Comparison of ENCODE assay signal across 23 cellular contexts in genomic region chr15:69898243-69898642, GRCh38.
"Had no signal": no experiment of that assay in that cellular context is flagged by ENCODE, and none has a peak within 500 bp of the region (broad histone marks: within the 10 kb centered on the region; RNA-seq: fewer than 3 reads in every experiment).

No MANE protein-coding gene starts in this region.

- H3K9me3 ChIP-seq: colonic mucosa, esophagus muscularis mucosa, ovary, right lobe of liver, thoracic aorta, tibial nerve, upper lobe of left lung had no signal

- H3K27me3 ChIP-seq: colonic mucosa, ovary, right lobe of liver, tibial nerve, upper lobe of left lung had no signal

- H3K4me1 ChIP-seq: colonic mucosa, right lobe of liver had no signal

- DNase-seq: colonic mucosa; effector CD8-positive, alpha-beta T cell; endodermal cell; foreskin melanocyte; natural killer cell; occipital lobe; ovary; posterior cingulate gyrus; retina; right lobe of liver; small intestine; stimulated activated CD4-positive, alpha-beta T cell treated with anti-CD3 and anti-CD28 coated beads, Interleukin-15, amount 100 ng/mL, for 24 hours; stimulated activated CD4-positive, alpha-beta T cell treated with anti-CD3 and anti-CD28 coated beads, Interleukin-2, amount 100 ng/mL, for 48 hours; stimulated activated naive B cell treated with anti-CD40 and anti-IgM and Interleukin-4, amounts not matched to agents 10 μg/mL and 1 μg/mL and 100 μg/mL, for 72 hours; upper lobe of left lung had no signal

- ATAC-seq: left lobe of liver; natural killer cell; right lobe of liver; stimulated activated naive B cell treated with anti-CD40 and anti-IgM and Interleukin-4, amounts not matched to agents 10 μg/mL and 1 μg/mL and 100 μg/mL, for 72 hours had no signal

- H3K4me3 ChIP-seq: colonic mucosa, esophagus muscularis mucosa, lung, ovary, right lobe of liver, thoracic aorta, tibial nerve, upper lobe of left lung had no signal

- H3K36me3 ChIP-seq: colonic mucosa, esophagus muscularis mucosa, ovary, right lobe of liver, thoracic aorta, tibial nerve, upper lobe of left lung had no signal

- FAIRE-seq: keratinocyte, small intestine, urothelium cell line had no signal

- H3K27ac ChIP-seq: colonic mucosa, epithelial cell of prostate, esophagus muscularis mucosa, ovary, right lobe of liver, thoracic aorta, tibial nerve, upper lobe of left lung had no signal
